Comparison of ENCODE assay signal across 34 cellular contexts in genomic region chr9:16904655-16905054, GRCh38. TPM values are rescaled to one million over a fixed set of nuclear protein-coding genes. Genes with fewer than 3 reads are reported as not detected.
"Had no signal": no experiment of that assay in that cellular context is flagged by ENCODE, and none has a peak within 500 bp of the region (broad histone marks: within the 10 kb centered on the region; RNA-seq: fewer than 3 reads in every experiment).

No MANE protein-coding gene starts in this region.

- ATAC-seq: activated CD4-positive, alpha-beta T cell treated with anti-CD3 and anti-CD28 coated beads for 36 hours; activated CD4-positive, CD25-positive, alpha-beta regulatory T cell treated with anti-CD3 and anti-CD28 coated beads, Interleukin-2, amount 50 U/mL, for 24 hours; activated CD8-positive, alpha-beta memory T cell treated with anti-CD3 and anti-CD28 coated beads, Interleukin-2, amount 10 ng/mL, durations not matched to agents 7 days and 5 days; activated CD8-positive, alpha-beta T cell treated with anti-CD3 and anti-CD28 coated beads, Interleukin-2, amount 10 ng/mL, durations not matched to agents 7 days and 5 days; activated naive CD4-positive, alpha-beta T cell treated with anti-CD3 and anti-CD28 coated beads, Interleukin-2, amount 50 U/mL, for 72 hours; body of pancreas; WTC11 had no signal

- FAIRE-seq: astrocyte, colon had no signal

- H3K27ac ChIP-seq: adrenal gland, body of pancreas, brain microvascular endothelial cell, breast epithelium, WERI-Rb-1 had no signal

- H3K4me1 ChIP-seq: adrenal gland, body of pancreas, breast epithelium had no signal

- H3K36me3 ChIP-seq: adrenal gland, brain microvascular endothelial cell, breast epithelium, WERI-Rb-1 had no signal

- H3K27me3 ChIP-seq: adrenal gland, body of pancreas, brain microvascular endothelial cell, breast epithelium had no signal

- H3K9me3 ChIP-seq: adrenal gland, body of pancreas, breast epithelium had no signal

- DNase-seq: activated CD4-positive, alpha-beta memory T cell treated with anti-CD3 and anti-CD28 coated beads, Interleukin-2, amount 10 ng/mL, durations not matched to agents 7 days and 5 days; activated CD4-positive, alpha-beta T cell treated with anti-CD3 and anti-CD28 coated beads for 1 hour; activated CD4-positive, alpha-beta T cell treated with anti-CD3 and anti-CD28 coated beads for 36 hours; activated CD4-positive, alpha-beta T cell treated with anti-CD3 and anti-CD28 coated beads for 48 hours; activated CD4-positive, alpha-beta T cell treated with anti-CD3 and anti-CD28 coated beads, Interleukin-2, amount 10 ng/mL, durations not matched to agents 7 days and 5 days; activated CD4-positive, alpha-beta T cell treated with anti-CD3 and anti-CD28 coated beads, Interleukin-2, amount 50 U/mL, for 48 hours; activated CD4-positive, CD25-positive, alpha-beta regulatory T cell; activated CD8-positive, alpha-beta memory T cell treated with anti-CD3 and anti-CD28 coated beads for 24 hours; activated CD8-positive, alpha-beta memory T cell treated with anti-CD3 and anti-CD28 coated beads, Interleukin-2, amount 10 ng/mL, durations not matched to agents 7 days and 5 days; activated CD8-positive, alpha-beta memory T cell treated with anti-CD3 and anti-CD28 coated beads, Interleukin-2, amount 50 U/mL, for 48 hours; activated CD8-positive, alpha-beta T cell treated with anti-CD3 and anti-CD28 coated beads, Interleukin-2, amount 10 ng/mL, durations not matched to agents 7 days and 5 days; activated effector memory CD4-positive, alpha-beta T cell treated with Interleukin-2 at 50 U/mL for 16 hours; activated gamma-delta T cell; activated naive CD4-positive, alpha-beta T cell treated with anti-CD3 and anti-CD28 coated beads for 36 hours; activated naive CD4-positive, alpha-beta T cell treated with anti-CD3 and anti-CD28 coated beads, Interleukin-2, amount 50 U/mL, for 16 hours; activated naive CD8-positive, alpha-beta T cell treated with anti-CD3 and anti-CD28 coated beads for 36 hours; activated T-cell treated with anti-CD3 and anti-CD28 coated beads, Interleukin-2, amount 50 U/mL, for 24 hours; activated T-cell treated with anti-CD3 and anti-CD28 coated beads, Interleukin-2, amount 50 U/mL, for 48 hours; adrenal gland; amniotic stem cell; aorta; body of pancreas; brain microvascular endothelial cell; central memory CD4-positive, alpha-beta T cell; T-helper 2 cell; T-helper 9 cell; WERI-Rb-1 had no signal

- H3K4me3 ChIP-seq: adrenal gland, body of pancreas, breast epithelium had no signal

RNA-seq across cellular contexts. Expression of gene BNC2, which starts 34.2 kb away (rescaled TPM):
- total RNA-seq: activated CD4-positive, alpha-beta memory T cell treated with anti-CD3 and anti-CD28 coated beads, Interleukin-2, amount 10 ng/mL, durations not matched to agents 7 days and 5 days; activated CD4-positive, alpha-beta T cell treated with anti-CD3 and anti-CD28 coated beads for 36 hours; activated CD4-positive, alpha-beta T cell treated with anti-CD3 and anti-CD28 coated beads, Interleukin-2, amount 10 ng/mL, durations not matched to agents 7 days and 5 days; activated CD8-positive, alpha-beta memory T cell treated with anti-CD3 and anti-CD28 coated beads, Interleukin-2, amount 10 ng/mL, durations not matched to agents 7 days and 5 days; activated CD8-positive, alpha-beta T cell treated with anti-CD3 and anti-CD28 coated beads, Interleukin-2, amount 10 ng/mL, durations not matched to agents 7 days and 5 days; activated naive CD4-positive, alpha-beta T cell treated with anti-CD3 and anti-CD28 coated beads for 36 hours; activated naive CD4-positive, alpha-beta T cell treated with anti-CD3 and anti-CD28 coated beads, Interleukin-2, amount 50 U/mL, for 72 hours; activated naive CD8-positive, alpha-beta T cell treated with anti-CD3 and anti-CD28 coated beads for 36 hours; activated T-helper 2 cell treated with anti-CD3 and anti-CD28 coated beads, Interferon-gamma antibody, Interleukin-2, Interleukin-4, amounts not matched to agents 10 μg/mL and 5 μg/mL and 100 μg/mL, durations not matched to agents 14 hours and 24 hours and 36 hours had no signal
